In the genomic region with DNA sequence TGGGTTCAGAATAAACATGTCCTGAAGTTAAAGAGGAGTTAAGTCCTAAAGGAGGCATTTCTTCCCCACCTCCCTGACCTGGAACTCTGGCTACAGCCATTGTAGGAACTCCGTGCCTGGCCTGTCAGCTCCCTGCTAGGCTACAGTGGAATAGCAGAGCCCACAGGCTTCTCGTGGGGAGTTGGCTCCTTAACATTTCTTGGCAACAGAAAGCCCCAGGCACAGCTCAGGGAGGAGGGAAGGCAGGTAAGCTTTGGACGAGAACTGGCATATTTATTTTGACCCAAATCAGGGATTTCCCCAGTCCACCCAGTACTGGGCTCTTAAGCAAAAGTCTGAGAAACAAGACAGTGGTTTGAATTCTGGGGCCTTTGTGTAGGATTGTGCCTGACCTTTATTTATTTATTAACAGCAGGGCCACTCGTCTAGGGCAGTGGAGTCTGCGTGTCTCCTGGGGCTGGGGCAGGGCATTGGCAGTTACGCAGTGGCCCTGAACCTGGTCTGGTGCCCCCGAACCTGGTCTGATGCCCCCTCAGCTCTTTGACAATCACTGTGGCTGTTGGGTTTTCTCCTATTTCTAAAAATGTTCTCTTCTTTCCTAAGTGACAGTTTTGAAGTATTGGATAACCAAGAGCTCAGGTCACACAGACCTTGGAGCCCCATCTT, we compare ENCODE assay signal across 12 cellular contexts. TPM values are rescaled to one million over a fixed set of nuclear protein-coding genes. Genes with fewer than 3 reads are reported as not detected.
DNase-seq lines count a peak whose midpoint lies in the region; ATAC-seq and TF ChIP-seq lines count a peak whose summit lies in the region.
"Had no signal": no experiment of that assay in that cellular context is flagged by ENCODE, and none has a peak within 500 bp of the region (broad histone marks: within the 10 kb centered on the region; RNA-seq: fewer than 3 reads in every experiment).

No MANE protein-coding gene starts in this region.

- H3K36me3 Mint-ChIP-seq in chondrocyte (ENCODE audit: low read depth): peaks cover 30% of the 10 kb centered on the region

- peaks cover 20% of the 10 kb centered on the region for H3K4me1 Mint-ChIP-seq in chondrocyte (ENCODE audit: low read depth)

- WGBS in prostate gland: 73% methylated on average over 7 of the region's 7 CpGs

- peaks cover 8% of the 10 kb centered on the region for H3K4me1 ChIP-seq in prostate gland (replicated peaks)

- H3K27ac Mint-ChIP-seq in chondrocyte (ENCODE audit: unreplicated experiment): no peak overlapping the region

- H3K27ac ChIP-seq in C4-2B (peak overlapping the region; percentile 48), prostate gland (peak overlapping the region; percentile 59 to 78)

- in situ Hi-C loops in KBM-7 (cut with MboI; ENCODE audit: low pct_unique_long_range_greater_than_20kb, low sequenced_read_pairs) (no loop called here), GM13976 (cut with MboI; ENCODE audit: low sequenced_read_pairs, unreplicated experiment) (no loop called here)

- H3K4me3 Mint-ChIP-seq in chondrocyte (ENCODE audit: unreplicated experiment): no peak overlapping the region

- H3K9me3 ChIP-seq in prostate gland: no peaks in the 10 kb centered on the region

- TF ChIP-seq CTCF in C4-2B (conservative IDR thresholded peaks at IDR 0.05): no peak
- TF ChIP-seq CTCF in chondrocyte (IDR thresholded peaks at IDR 0.05): no peak
- TF ChIP-seq CTCF in prostate gland (IDR thresholded peaks at IDR 0.05): no peak
- TF ChIP-seq CTCF in GM13976 (IDR thresholded peaks at IDR 0.05; ENCODE audit: borderline replicate concordance, control extremely low read depth, extremely low read depth, insufficient read depth, missing control alignments): no peak

- ATAC-seq in GM19467 (IDR thresholded peaks at IDR 0.05; ENCODE audit: unreplicated experiment) (no peak), esophagus mucosa (no peak)

- H3K4me3 ChIP-seq in prostate gland: no peak overlapping the region

- peak; percentile 16 for DNase-seq in KBM-7
- DNase-seq in chondrocyte (ENCODE audit: low spot score): peak; percentile 32
- DNase-seq in prostate gland (ENCODE audit: low spot score): no peak
- no peak for DNase-seq in GM13976 (ENCODE audit: low spot score)
- DNase-seq in ecto neural progenitor cell (ENCODE audit: low spot score): no peak
- DNase-seq: DMS153; effector CD4-positive, alpha-beta T cell; hippocampal formation; NCI-H1436 had no signal

- intact Hi-C loops in prostate gland (cut with DNase I): no loop called here

- no peak for TF ChIP-seq POLR2A in prostate gland (IDR thresholded peaks at IDR 0.05)

- peaks cover 0 to 9% of the 10 kb centered on the region in 2 donors for H3K36me3 ChIP-seq in prostate gland

- H3K27me3 ChIP-seq in prostate gland (replicated peaks; ENCODE audit: insufficient read depth): no peaks in the 10 kb centered on the region

- no peaks in the 10 kb centered on the region for H3K27me3 Mint-ChIP-seq in chondrocyte (ENCODE audit: low read depth)

- H3K9me3 Mint-ChIP-seq in chondrocyte (ENCODE audit: low read depth): no peaks in the 10 kb centered on the region

RNA-seq across cellular contexts. Expression of gene ISG20, which starts 7.9 kb away (rescaled TPM):
- total RNA-seq in chondrocyte (3.8 to 4.5 TPM (median 4.5 TPM) in 3 replicates), prostate gland (10 to 100 TPM in 1 of 2 donors, 1 to 10 TPM in 1; 6.9 to 16.3 TPM), esophagus mucosa (14.1 TPM)

RNA-seq across cellular contexts. Expression of gene AEN, which starts 9.8 kb away (rescaled TPM):
- total RNA-seq in chondrocyte: 28.6 to 30.4 TPM (median 30.2 TPM) in 3 replicates
- 10 to 100 TPM; 20.4 to 30.4 TPM for total RNA-seq in prostate gland
- 15.8 TPM for total RNA-seq in esophagus mucosa

Comparison
In these comparisons a context has a peak if more than half of its experiments do, and no peak if none do; other contexts are left out.
1. DNase-seq: peak in KBM-7 (single experiment) and chondrocyte (single experiment); none in prostate gland (single experiment), GM13976 (single experiment) and ecto neural progenitor cell (single experiment).